Comparison of ENCODE assay signal across 19 cellular contexts in the genomic region with DNA sequence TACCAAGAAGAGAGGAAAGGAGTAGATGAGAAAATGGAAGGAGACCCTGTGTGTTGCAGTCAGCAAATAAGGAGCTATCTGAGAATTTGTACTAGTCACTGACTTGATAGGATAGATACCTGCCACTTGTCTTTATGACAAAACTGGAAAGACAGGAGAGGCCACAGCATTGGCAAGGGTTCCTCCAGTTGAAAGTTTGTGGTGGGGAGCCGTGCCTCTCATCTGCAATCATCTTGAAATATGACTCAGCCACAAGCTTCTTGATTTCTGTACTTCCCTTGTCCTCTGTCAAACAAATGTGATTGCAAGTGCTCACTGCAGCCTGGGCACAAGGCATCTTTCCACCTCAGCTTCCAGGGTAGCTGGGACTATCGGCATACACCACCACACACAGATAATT.
DNase-seq lines count a peak whose midpoint lies in the region; ATAC-seq, FAIRE-seq and TF ChIP-seq lines count a peak whose summit lies in the region.
"Had no signal": no experiment of that assay in that cellular context is flagged by ENCODE, and none has a peak within 500 bp of the region (broad histone marks: within the 10 kb centered on the region; RNA-seq: fewer than 3 reads in every experiment).

No MANE protein-coding gene starts in this region.

- H3K9ac ChIP-seq in astrocyte (ENCODE audit: low read length): no peak overlapping the region

- no peaks in the 10 kb centered on the region for H3K4me1 ChIP-seq in astrocyte (ENCODE audit: insufficient read depth, low read length)
- H3K4me1 ChIP-seq: lower lobe of right lung, stomach, uterus had no signal

- DNase-seq in GM12865 (ENCODE audit: low read depth) (peak; percentile 21), HT1080 (ENCODE audit: low read depth) (peak; percentile 69), astrocyte (ENCODE audit: low read depth) (peak; percentile 29), kidney tubule cell (ENCODE audit: low spot score) (peak; percentile 22), omental fat pad (ENCODE audit: low spot score) (no peak), RPMI8226 (no peak)
- DNase-seq: activated CD8-positive, alpha-beta T cell treated with anti-CD3 and anti-CD28 coated beads, Interleukin-2, amount 10 ng/mL, durations not matched to agents 7 days and 5 days; lower lobe of right lung; NCI-H2029; NCI-H446; SHP77 treated with DMSO at 0.1 percent for 48 hours; stomach; T-helper 2 cell; uterus had no signal

- H3K36me3 Mint-ChIP-seq in astrocyte (ENCODE audit: low read depth, unreplicated experiment): peaks cover 2% of the 10 kb centered on the region
- H3K36me3 Mint-ChIP-seq: activated naive CD8-positive, alpha-beta T cell; WTC11 had no signal

- no peaks in the 10 kb centered on the region for H3K27me3 ChIP-seq in astrocyte (ENCODE audit: insufficient read depth, low read length)
- H3K27me3 ChIP-seq: stomach, uterus had no signal

- H3K4me3 ChIP-seq in GM12865 (ENCODE audit: low read depth, low read length): no peak overlapping the region
- no peak overlapping the region for H3K4me3 ChIP-seq in astrocyte (ENCODE audit: insufficient read depth, low read depth, low read length)
- H3K4me3 ChIP-seq: lower lobe of right lung, stomach, uterus had no signal

- peaks cover 2% of the 10 kb centered on the region for H3K9me3 Mint-ChIP-seq in astrocyte (ENCODE audit: unreplicated experiment)
- H3K9me3 Mint-ChIP-seq: WTC11 had no signal

- ATAC-seq in HG02763 (IDR thresholded peaks at IDR 0.05; ENCODE audit: unreplicated experiment) (no peak), omental fat pad (ENCODE audit: low FRiP score) (no peak)
- ATAC-seq: activated CD8-positive, alpha-beta T cell treated with anti-CD3 and anti-CD28 coated beads, Interleukin-2, amount 10 ng/mL, durations not matched to agents 7 days and 5 days; esophagus mucosa; lower lobe of right lung; WTC11 had no signal

- H3K27ac Mint-ChIP-seq in astrocyte (ENCODE audit: unreplicated experiment): no peak overlapping the region
- H3K27ac Mint-ChIP-seq: activated CD8-positive, alpha-beta T cell treated with anti-CD3 and anti-CD28 coated beads, Interleukin-2, amount 10 ng/mL, durations not matched to agents 7 days and 5 days; activated naive CD8-positive, alpha-beta T cell; WTC11 had no signal

- no peaks in the 10 kb centered on the region for H3K79me2 ChIP-seq in astrocyte (ENCODE audit: insufficient read depth, low read length)

- H3K27me3 Mint-ChIP-seq in astrocyte (ENCODE audit: low read depth, unreplicated experiment): no peaks in the 10 kb centered on the region

- H4K20me1 ChIP-seq in astrocyte (ENCODE audit: insufficient read depth, low read length): no peaks in the 10 kb centered on the region

- H3K9me3 ChIP-seq in astrocyte (ENCODE audit: insufficient read depth, low read depth, low read length): no peaks in the 10 kb centered on the region
- H3K9me3 ChIP-seq: lower lobe of right lung, stomach, uterus had no signal

- no peak for FAIRE-seq in astrocyte (lab: Jason Lieb, UNC)
- FAIRE-seq: G401.6 had no signal

- H3K36me3 ChIP-seq in astrocyte (ENCODE audit: insufficient read depth, low read length): no peaks in the 10 kb centered on the region
- H3K36me3 ChIP-seq: lower lobe of right lung, stomach, uterus had no signal

- H3K4me2 ChIP-seq in astrocyte (ENCODE audit: low read length): no peak overlapping the region

- no peak overlapping the region for H3K27ac ChIP-seq in astrocyte (ENCODE audit: low read depth, low read length)
- H3K27ac ChIP-seq: lower lobe of right lung, stomach, uterus had no signal

- no peak overlapping the region for H2AFZ ChIP-seq in astrocyte (ENCODE audit: low read depth, low read length)

- no peaks in the 10 kb centered on the region for H3K4me1 Mint-ChIP-seq in astrocyte (ENCODE audit: low read depth, unreplicated experiment)

- TF ChIP-seq CTCF in GM12865 (IDR thresholded peaks at IDR 0.05; ENCODE audit: insufficient read depth, low read depth, low read length, missing control alignments) (no peak), astrocyte (IDR thresholded peaks at IDR 0.05; ENCODE audit: insufficient read depth, low read depth, low read length) (no peak), omental fat pad (IDR thresholded peaks at IDR 0.05) (no peak)

- no peak overlapping the region for H3K4me3 Mint-ChIP-seq in astrocyte (ENCODE audit: unreplicated experiment)
- H3K4me3 Mint-ChIP-seq: activated CD8-positive, alpha-beta T cell treated with anti-CD3 and anti-CD28 coated beads, Interleukin-2, amount 10 ng/mL, durations not matched to agents 7 days and 5 days; activated naive CD8-positive, alpha-beta T cell; WTC11 had no signal

Comparison
In these comparisons a context has a peak if more than half of its experiments do, and no peak if none do; other contexts are left out.
1. DNase-seq: peak in GM12865 (single experiment), HT1080 (single experiment), astrocyte (single experiment) and kidney tubule cell (single experiment); none in omental fat pad (single experiment) and RPMI8226 (single experiment).